ENCODE assay signal across 19 cellular contexts in genomic region chr7:46681865-46682503, GRCh38.
DNase-seq lines count a peak whose midpoint lies in the region; ATAC-seq and TF ChIP-seq lines count a peak whose summit lies in the region.
"Had no signal": no experiment of that assay in that cellular context is flagged by ENCODE, and none has a peak within 500 bp of the region (broad histone marks: within the 10 kb centered on the region; RNA-seq: fewer than 3 reads in every experiment).

No MANE protein-coding gene starts in this region.

- DNase-seq in Calu3 (peak; percentile 17), LNCaP clone FGC (ENCODE audit: low read depth) (no peak), endodermal cell (no peak), osteocyte (ENCODE audit: extremely low spot score, unreplicated experiment) (no peak), putamen (ENCODE audit: low spot score) (no peak)
- DNase-seq: activated CD8-positive, alpha-beta T cell treated with anti-CD3 and anti-CD28 coated beads, Interleukin-2, amount 10 ng/mL, durations not matched to agents 7 days and 5 days; activated naive CD8-positive, alpha-beta T cell treated with anti-CD3 and anti-CD28 coated beads, Interleukin-2, amount 10 ng/mL, durations not matched to agents 7 days and 5 days; caudate nucleus; effector CD8-positive, alpha-beta T cell; HCEC 1CT; Kasumi-1; NCI-H1436; stimulated activated CD4-positive, alpha-beta T cell treated with anti-CD3 and anti-CD28 coated beads, Interleukin-4, amount 100 ng/mL, for 24 hours; substantia nigra; SW 1271 had no signal

- H3K9ac ChIP-seq in endodermal cell (ENCODE audit: extremely low read depth, low read length, poor library complexity, severe bottlenecking) = no peak overlapping the region

- no peaks in the 10 kb centered on the region for H3K27me3 ChIP-seq in endodermal cell (ENCODE audit: control insufficient read depth, insufficient read depth, low read length, poor library complexity, severe bottlenecking)

- H3K36me3 Mint-ChIP-seq in Calu3 (ENCODE audit: insufficient read depth, unreplicated experiment) (no peaks in the 10 kb centered on the region), endodermal cell (ENCODE audit: low read depth) (no peaks in the 10 kb centered on the region), osteocyte (ENCODE audit: unreplicated experiment) (no peaks in the 10 kb centered on the region)
- H3K36me3 Mint-ChIP-seq: activated naive CD8-positive, alpha-beta T cell treated with anti-CD3 and anti-CD28 coated beads, Interleukin-2, amount 10 ng/mL, durations not matched to agents 7 days and 5 days had no signal

- TF ChIP-seq CTCF in Calu3 (IDR thresholded peaks at IDR 0.05; ENCODE audit: unreplicated experiment) (no peak), LNCaP clone FGC (IDR thresholded peaks at IDR 0.05; ENCODE audit: control insufficient read depth, extremely low read depth, insufficient read depth) (0 out of 2 replicates have a peak, but pooled peaks have one; percentile 1), endodermal cell (conservative IDR thresholded peaks at IDR 0.05) (peak; percentile 38), osteocyte (IDR thresholded peaks at IDR 0.05) (no peak)

- no peak overlapping the region for H3K4me3 ChIP-seq in LNCaP clone FGC (ENCODE audit: low read depth, low read length)
- no peak overlapping the region for H3K4me3 ChIP-seq in endodermal cell (ENCODE audit: low read length)

- peaks cover 5% of the 10 kb centered on the region for H3K9me3 Mint-ChIP-seq in Calu3 (ENCODE audit: low read depth, unreplicated experiment)
- peaks cover 11% of the 10 kb centered on the region for H3K9me3 Mint-ChIP-seq in endodermal cell
- no peaks in the 10 kb centered on the region for H3K9me3 Mint-ChIP-seq in osteocyte (ENCODE audit: unreplicated experiment)
- H3K9me3 Mint-ChIP-seq: activated naive CD8-positive, alpha-beta T cell treated with anti-CD3 and anti-CD28 coated beads, Interleukin-2, amount 10 ng/mL, durations not matched to agents 7 days and 5 days had no signal

- no peak overlapping the region for H3K27ac ChIP-seq in endodermal cell (ENCODE audit: low read depth, low read length)

- peaks cover 21% of the 10 kb centered on the region for H3K9me3 ChIP-seq in endodermal cell (ENCODE audit: control insufficient read depth, low read length)

- no peak overlapping the region for H3K4me3 Mint-ChIP-seq in Calu3 (ENCODE audit: low read depth, unreplicated experiment)
- H3K4me3 Mint-ChIP-seq in endodermal cell = no peak overlapping the region
- H3K4me3 Mint-ChIP-seq in osteocyte (ENCODE audit: unreplicated experiment) = no peak overlapping the region
- H3K4me3 Mint-ChIP-seq: activated CD8-positive, alpha-beta T cell treated with anti-CD3 and anti-CD28 coated beads, Interleukin-2, amount 10 ng/mL, durations not matched to agents 7 days and 5 days; activated naive CD8-positive, alpha-beta T cell treated with anti-CD3 and anti-CD28 coated beads, Interleukin-2, amount 10 ng/mL, durations not matched to agents 7 days and 5 days had no signal

- H3K27me3 Mint-ChIP-seq in Calu3 (ENCODE audit: unreplicated experiment) (no peaks in the 10 kb centered on the region), endodermal cell (ENCODE audit: insufficient read depth) (no peaks in the 10 kb centered on the region), osteocyte (ENCODE audit: unreplicated experiment) (no peaks in the 10 kb centered on the region)
- H3K27me3 Mint-ChIP-seq: activated naive CD8-positive, alpha-beta T cell treated with anti-CD3 and anti-CD28 coated beads, Interleukin-2, amount 10 ng/mL, durations not matched to agents 7 days and 5 days had no signal

- BruUV-seq in Calu3 (replicated peaks; lab: Mats Ljungman, UMichigan) = no TSS peak

- intact Hi-C loops in Calu3 (cut with micrococcal nuclease; ENCODE audit: unreplicated experiment) = no loop called here

- no peaks in the 10 kb centered on the region for H3K36me3 ChIP-seq in endodermal cell (ENCODE audit: control insufficient read depth, insufficient read depth, low read length)

- 86 to 98% methylated on average over 6 to 12 of the region's 12 CpGs for WGBS in endodermal cell (ENCODE audit: insufficient coverage in 1 of 2, insufficient read length in 1 of 2), 2 experiments

- H3K27ac Mint-ChIP-seq in Calu3 (ENCODE audit: unreplicated experiment) (no peak overlapping the region), endodermal cell (no peak overlapping the region), osteocyte (ENCODE audit: unreplicated experiment) (peak overlapping the region; percentile 95)
- H3K27ac Mint-ChIP-seq: activated CD8-positive, alpha-beta T cell treated with anti-CD3 and anti-CD28 coated beads, Interleukin-2, amount 10 ng/mL, durations not matched to agents 7 days and 5 days; activated naive CD8-positive, alpha-beta T cell treated with anti-CD3 and anti-CD28 coated beads, Interleukin-2, amount 10 ng/mL, durations not matched to agents 7 days and 5 days had no signal

- H3K4me1 Mint-ChIP-seq in Calu3 (ENCODE audit: low read depth, unreplicated experiment) (peaks cover 30% of the 10 kb centered on the region), endodermal cell (peaks cover 2% of the 10 kb centered on the region), osteocyte (ENCODE audit: unreplicated experiment) (peaks cover 40% of the 10 kb centered on the region)
- H3K4me1 Mint-ChIP-seq: activated naive CD8-positive, alpha-beta T cell treated with anti-CD3 and anti-CD28 coated beads, Interleukin-2, amount 10 ng/mL, durations not matched to agents 7 days and 5 days had no signal

- ATAC-seq in GM18867 (IDR thresholded peaks at IDR 0.05; ENCODE audit: unreplicated experiment) (no peak), GM18909 (IDR thresholded peaks at IDR 0.05; ENCODE audit: poor library complexity, unreplicated experiment) (no peak), HG03439 (IDR thresholded peaks at IDR 0.05; ENCODE audit: unreplicated experiment) (no peak)
- ATAC-seq: activated CD8-positive, alpha-beta T cell treated with anti-CD3 and anti-CD28 coated beads, Interleukin-2, amount 10 ng/mL, durations not matched to agents 7 days and 5 days; left lobe of liver had no signal

- CTCF ChIA-PET in Calu3 (lab: Charles Lee) = interaction anchor here (0.6 to 1.3 kb wide), 2 partner anchors 12 to 401 kb away, joined by 3 to 6 read pairs; no protein-coding TSS in a partner anchor

- no peaks in the 10 kb centered on the region for H3K4me1 ChIP-seq in endodermal cell (ENCODE audit: control insufficient read depth, insufficient read depth, low read length)

Comparison
In these comparisons a context has a peak if more than half of its experiments do, and no peak if none do; other contexts are left out.
1. CTCF ChIP-seq: peak in LNCaP clone FGC (single experiment) and endodermal cell (single experiment); none in Calu3 (single experiment) and osteocyte (single experiment).